ENCODE assay signal across 22 cellular contexts in the genomic region with DNA sequence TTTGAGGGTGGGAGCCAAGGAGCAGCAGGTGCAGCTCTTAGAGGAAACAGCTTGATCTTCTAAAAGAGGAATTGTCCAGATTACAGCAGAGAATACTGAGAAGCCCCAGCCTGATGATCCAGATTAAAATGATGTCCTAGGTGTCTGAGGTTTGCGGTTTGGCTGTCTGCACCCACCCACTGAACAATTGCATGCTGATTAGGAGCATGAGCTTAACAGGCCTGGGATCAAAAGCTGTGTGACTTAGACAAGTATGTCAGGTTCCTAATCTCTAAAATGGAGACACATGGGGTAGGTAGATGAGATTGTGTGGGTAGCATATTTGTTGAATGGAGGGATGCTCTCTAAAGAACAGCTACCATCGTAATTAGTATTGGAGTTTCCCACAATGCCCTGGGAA.
DNase-seq lines count a peak whose midpoint lies in the region; ATAC-seq, FAIRE-seq and TF ChIP-seq lines count a peak whose summit lies in the region.
"Had no signal": no experiment of that assay in that cellular context is flagged by ENCODE, and none has a peak within 500 bp of the region (broad histone marks: within the 10 kb centered on the region; RNA-seq: fewer than 3 reads in every experiment).

No MANE protein-coding gene starts in this region.

- no peak overlapping the region for H3K4me3 Mint-ChIP-seq in activated T-helper 17 cell treated with anti-CD3 and anti-CD28 coated beads, Interleukin-2, amount 50 U/mL, for 72 hours
- H3K4me3 Mint-ChIP-seq: CD14-positive monocyte; CD4-positive, alpha-beta memory T cell; CD4-positive, CD25-positive, alpha-beta regulatory T cell; CD8-positive, alpha-beta memory T cell had no signal

- DNase-seq in D721Med (ENCODE audit: insufficient read length, low spot score) (peak; percentile 36), NCI-H82 treated with DMSO at 0.1 percent for 48 hours (lab: John Stamatoyannopoulos, UW; ENCODE audit: unreplicated experiment) (peak; percentile 27), WERI-Rb-1 (peak; percentile 71), mesendoderm (peak; percentile 61), islet precursor cell (no peak)
- DNase-seq in NK-92 treated with Interleukin-12 subunit alpha and Interleukin-12 subunit beta, amount 100 ng/mL, for 24 hours (lab: John Stamatoyannopoulos, UW), result no peak
- DNase-seq: AML-193; BE2C; C1 segment of cervical spinal cord; CD4-positive, alpha-beta memory T cell; CD4-positive, CD25-positive, alpha-beta regulatory T cell; CD8-positive, alpha-beta memory T cell; COR-L47; DMS79 treated with DMSO at 0.1 percent for 48 hours; GF-D8 had no signal

- H3K9me3 ChIP-seq in WERI-Rb-1 (ENCODE audit: severe bottlenecking), result peaks cover 6% of the 10 kb centered on the region
- H3K9me3 ChIP-seq: A549, BE2C had no signal

- H2BK5ac ChIP-seq in mesendoderm (ENCODE audit: low read length), result no peak overlapping the region

- H2AK5ac ChIP-seq in mesendoderm (ENCODE audit: low read length), result no peak overlapping the region

- H4K8ac ChIP-seq in mesendoderm (ENCODE audit: low read depth, low read length), result no peak overlapping the region

- H3K23ac ChIP-seq in mesendoderm (ENCODE audit: low read length), result no peak overlapping the region

- no peak overlapping the region for H2BK120ac ChIP-seq in mesendoderm (ENCODE audit: low read depth, low read length)

- peaks cover 13% of the 10 kb centered on the region for H3K9me3 Mint-ChIP-seq in activated T-helper 17 cell treated with anti-CD3 and anti-CD28 coated beads, Interleukin-2, amount 50 U/mL, for 72 hours

- H3K36me3 Mint-ChIP-seq in activated T-helper 17 cell treated with anti-CD3 and anti-CD28 coated beads, Interleukin-2, amount 50 U/mL, for 72 hours (ENCODE audit: low read depth), result no peaks in the 10 kb centered on the region
- H3K36me3 Mint-ChIP-seq: CD14-positive monocyte; CD4-positive, alpha-beta memory T cell; CD4-positive, CD25-positive, alpha-beta regulatory T cell; CD8-positive, alpha-beta memory T cell had no signal

- H3K79me1 ChIP-seq in mesendoderm (ENCODE audit: low read length), result no peaks in the 10 kb centered on the region

- H3K56ac ChIP-seq in mesendoderm (ENCODE audit: low read length), result no peak overlapping the region

- H3K27ac Mint-ChIP-seq in activated T-helper 17 cell treated with anti-CD3 and anti-CD28 coated beads, Interleukin-2, amount 50 U/mL, for 72 hours, result no peak overlapping the region
- H3K27ac Mint-ChIP-seq: CD14-positive monocyte; CD4-positive, alpha-beta memory T cell; CD4-positive, CD25-positive, alpha-beta regulatory T cell; CD8-positive, alpha-beta memory T cell had no signal

- TF ChIP-seq CTCF in D721Med (IDR thresholded peaks at IDR 0.05; ENCODE audit: insufficient read depth, missing control alignments) (no peak), WERI-Rb-1 (IDR thresholded peaks at IDR 0.05; ENCODE audit: low read depth, low read length) (no peak)

- no peaks in the 10 kb centered on the region for H3K4me1 ChIP-seq in mesendoderm (ENCODE audit: control insufficient read depth, low read depth, low read length)
- H3K4me1 ChIP-seq: A549, BE2C, BLaER1 had no signal

- no peak for ATAC-seq in activated T-helper 17 cell treated with anti-CD3 and anti-CD28 coated beads, Interleukin-2, amount 50 U/mL, for 72 hours (replicated peaks)
- ATAC-seq: A549 had no signal

- H3K18ac ChIP-seq in mesendoderm (ENCODE audit: low read length), result no peak overlapping the region

- peak; percentile 79 for FAIRE-seq in D721Med (lab: Jason Lieb, UNC)
- FAIRE-seq: A549, G401.6, GM12891 had no signal

- H3K9ac ChIP-seq in mesendoderm (ENCODE audit: low read length), result no peak overlapping the region
- H3K9ac ChIP-seq: BLaER1 had no signal

- no peaks in the 10 kb centered on the region for H3K27me3 ChIP-seq in WERI-Rb-1 (ENCODE audit: insufficient read depth, low read depth, severe bottlenecking)
- no peaks in the 10 kb centered on the region for H3K27me3 ChIP-seq in mesendoderm (ENCODE audit: insufficient read depth, low read length, poor library complexity)
- H3K27me3 ChIP-seq: BE2C, BLaER1 had no signal

- no peak overlapping the region for H3K4me2 ChIP-seq in mesendoderm (ENCODE audit: low read length)
- H3K4me2 ChIP-seq: A549, BLaER1 had no signal

- H3K4me3 ChIP-seq in WERI-Rb-1 (ENCODE audit: low read depth, low read length) (no peak overlapping the region), mesendoderm (ENCODE audit: low read length) (no peak overlapping the region)
- H3K4me3 ChIP-seq: A549, BLaER1 had no signal

- no peak overlapping the region for H3K27ac ChIP-seq in WERI-Rb-1
- H3K27ac ChIP-seq in mesendoderm (ENCODE audit: low read depth, low read length), result no peak overlapping the region
- H3K27ac ChIP-seq: 22Rv1, A549, BLaER1 had no signal

- no peak overlapping the region for H3K4ac ChIP-seq in mesendoderm (ENCODE audit: low read depth, low read length)

- H3K79me2 ChIP-seq in mesendoderm (ENCODE audit: control insufficient read depth, insufficient read depth, low read length), result no peaks in the 10 kb centered on the region

- H2BK15ac ChIP-seq in mesendoderm (replicated peaks; ENCODE audit: low read depth), result no peak overlapping the region

- H3K36me3 ChIP-seq in WERI-Rb-1, result no peaks in the 10 kb centered on the region
- H3K36me3 ChIP-seq in mesendoderm (ENCODE audit: control insufficient read depth, insufficient read depth, low read length), result no peaks in the 10 kb centered on the region
- H3K36me3 ChIP-seq: BE2C, BLaER1 had no signal

- H4K5ac ChIP-seq in mesendoderm (ENCODE audit: low read length), result no peak overlapping the region

- no peaks in the 10 kb centered on the region for H3K4me1 Mint-ChIP-seq in activated T-helper 17 cell treated with anti-CD3 and anti-CD28 coated beads, Interleukin-2, amount 50 U/mL, for 72 hours
- H3K4me1 Mint-ChIP-seq: CD14-positive monocyte; CD4-positive, alpha-beta memory T cell; CD4-positive, CD25-positive, alpha-beta regulatory T cell; CD8-positive, alpha-beta memory T cell had no signal

- no CpG with 5 or more reads among the region's 2 CpGs for WGBS in mesendoderm (ENCODE audit: extremely low coverage, insufficient coverage, low lambda C conversion rate)

- peaks cover 11% of the 10 kb centered on the region for H3K27me3 Mint-ChIP-seq in activated T-helper 17 cell treated with anti-CD3 and anti-CD28 coated beads, Interleukin-2, amount 50 U/mL, for 72 hours
- H3K27me3 Mint-ChIP-seq: CD4-positive, alpha-beta memory T cell; CD4-positive, CD25-positive, alpha-beta regulatory T cell had no signal

Comparison
In these comparisons a context has a peak if more than half of its experiments do, and no peak if none do; other contexts are left out.
1. DNase-seq: peak in D721Med (single experiment), NCI-H82 treated with DMSO at 0.1 percent for 48 hours (single experiment), WERI-Rb-1 (single experiment) and mesendoderm (single experiment); none in NK-92 treated with Interleukin-12 subunit alpha and Interleukin-12 subunit beta, amount 100 ng/mL, for 24 hours (single experiment) and islet precursor cell (single experiment).